Comparison of ENCODE assay signal across 16 cellular contexts in genomic region chr14:23079716-23080115, GRCh38. TPM values are rescaled to one million over a fixed set of nuclear protein-coding genes. Genes with fewer than 3 reads are reported as not detected.
DNase-seq lines count a peak whose midpoint lies in the region; ATAC-seq and TF ChIP-seq lines count a peak whose summit lies in the region.
"Had no signal": no experiment of that assay in that cellular context is flagged by ENCODE, and none has a peak within 500 bp of the region (broad histone marks: within the 10 kb centered on the region; RNA-seq: fewer than 3 reads in every experiment).

No MANE protein-coding gene starts in this region.

- CTCF ChIA-PET in AG04450 (lab: Charles Lee), result interaction anchor here (1.2 to 17.2 kb wide), 4 partner anchors 9 to 523 kb away, joined by 3 to 317 read pairs (median 78); partner anchors contain the start of genes ACIN1 and C14orf119

- ATAC-seq in GM21737 (IDR thresholded peaks at IDR 0.05; ENCODE audit: unreplicated experiment) (no peak), HG03159 (IDR thresholded peaks at IDR 0.05; ENCODE audit: unreplicated experiment) (no peak), HG03045 (IDR thresholded peaks at IDR 0.05; ENCODE audit: unreplicated experiment) (no peak), HG02759 (IDR thresholded peaks at IDR 0.05; ENCODE audit: unreplicated experiment) (no peak)

- H3K27me3 ChIP-seq in AG04450 (ENCODE audit: control insufficient read depth, insufficient read depth, low read length), result no peaks in the 10 kb centered on the region
- H3K27me3 ChIP-seq: thyroid gland had no signal

- no peaks in the 10 kb centered on the region for H3K9me3 Mint-ChIP-seq in nephron progenitor cell
- H3K9me3 Mint-ChIP-seq: CD8-positive, alpha-beta memory T cell had no signal

- no peaks in the 10 kb centered on the region for H3K27me3 Mint-ChIP-seq in nephron progenitor cell (ENCODE audit: low read depth, poor library complexity)
- H3K27me3 Mint-ChIP-seq: CD8-positive, alpha-beta memory T cell had no signal

- no peaks in the 10 kb centered on the region for H3K9me3 ChIP-seq in AG04450 (ENCODE audit: control insufficient read depth, insufficient read depth, low read length)
- H3K9me3 ChIP-seq: left ventricle myocardium inferior, thyroid gland had no signal

- DNase-seq in AG04450 (ENCODE audit: low read depth, low spot score) (no peak), HCEC 1CT (peak; percentile 28), caudate nucleus (lab: John Stamatoyannopoulos, UW) (no peak), nephron progenitor cell (no peak)
- DNase-seq: activated CD8-positive, alpha-beta memory T cell treated with anti-CD3 and anti-CD28 coated beads, Interleukin-2, amount 50 U/mL, for 4 hours; CD8-positive, alpha-beta memory T cell; central memory CD4-positive, alpha-beta T cell; Karpas-422; left ventricle myocardium inferior; OCI-M1; posterior cingulate gyrus; thyroid gland had no signal

- H3K36me3 Mint-ChIP-seq in nephron progenitor cell (ENCODE audit: low read depth), result peaks cover 69% of the 10 kb centered on the region

- H3K27ac ChIP-seq in AG04450 (ENCODE audit: low read depth, low read length) (peak overlapping the region; percentile 84), caudate nucleus (ENCODE audit: low read depth, low read length) (peak overlapping the region; percentile 18)

- POLR2A ChIA-PET in AG04450 (lab: Yijun Ruan, JAX), result interaction anchor here (3.9 kb wide), 1 partner anchor 15 kb away, joined by 31 read pairs; the partner anchor contains the start of genes ACIN1 and C14orf119

- TF ChIP-seq CTCF in AG04450 (IDR thresholded peaks at IDR 0.05; ENCODE audit: low read depth, low read length), result no peak
- TF ChIP-seq CTCF in nephron progenitor cell (IDR thresholded peaks at IDR 0.05), result no peak

- H3K27ac Mint-ChIP-seq in nephron progenitor cell, result peak overlapping the region; percentile 73

- no peak overlapping the region for H3K4me3 Mint-ChIP-seq in nephron progenitor cell
- H3K4me3 Mint-ChIP-seq: CD8-positive, alpha-beta memory T cell had no signal

- no peak overlapping the region for H3K4me3 ChIP-seq in AG04450 (ENCODE audit: low read depth, low read length)
- H3K4me3 ChIP-seq: left ventricle myocardium inferior, thyroid gland had no signal

- H3K4me1 Mint-ChIP-seq in nephron progenitor cell, result peaks cover 5% of the 10 kb centered on the region

RNA-seq across cellular contexts. Expression of gene ACIN1, which starts 15.2 kb away (rescaled TPM):
- polyA plus RNA-seq in AG04450 (2011; rRNA removed), result 158 and 173 TPM in 2 replicates
- 136 and 143 TPM in 2 replicates for polyA minus RNA-seq in AG04450 (2011; rRNA and poly(A)+ RNA removed)

RNA-seq across cellular contexts. Expression of gene C14orf119, which starts 15.6 kb away (rescaled TPM):
- polyA plus RNA-seq in AG04450 (2011; rRNA removed), result 119 and 128 TPM in 2 replicates
- polyA minus RNA-seq in AG04450 (2011; rRNA and poly(A)+ RNA removed), result 89.5 and 94.1 TPM in 2 replicates

RNA-seq across cellular contexts. Expression of gene CDH24, which starts 22.4 kb away (rescaled TPM):
- polyA plus RNA-seq in AG04450 (2011; rRNA removed), result 10.1 and 11.0 TPM in 2 replicates
- polyA minus RNA-seq in AG04450 (2011; rRNA and poly(A)+ RNA removed), result 13.6 and 18.6 TPM in 2 replicates

RNA-seq across cellular contexts. Expression of gene CIROP, which starts 25.1 kb away (rescaled TPM):
- 0.07 and 0.12 TPM in 2 replicates for polyA plus RNA-seq in AG04450 (2011; rRNA removed)
- polyA minus RNA-seq in AG04450 (2011; rRNA and poly(A)+ RNA removed), result 0.13 TPM in 1 of 2 replicates, not detected in the other
- polyA plus RNA-seq: CD8-positive, alpha-beta memory T cell had no signal

RNA-seq across cellular contexts. Expression of gene PSMB11, which starts 37.7 kb away (rescaled TPM):
- polyA plus RNA-seq in AG04450 (2011; rRNA removed), result not detected in 2 replicates
- not detected in 2 replicates for polyA minus RNA-seq in AG04450 (2011; rRNA and poly(A)+ RNA removed)
- polyA plus RNA-seq: CD8-positive, alpha-beta memory T cell had no signal
